In genomic region chr2:36965196-36965595, GRCh38 we compare ENCODE assay signal across 8 cellular contexts. TPM values are rescaled to one million over a fixed set of nuclear protein-coding genes. Genes with fewer than 3 reads are reported as not detected.
DNase-seq lines count a peak whose midpoint lies in the region; ATAC-seq and TF ChIP-seq lines count a peak whose summit lies in the region.

No MANE protein-coding gene starts in this region.

- no peak overlapping the region for H4K91ac ChIP-seq in IMR-90 (ENCODE audit: insufficient read depth, low read depth, low read length)

- intact Hi-C loops in IMR-90 (cut with micrococcal nuclease), result loop anchor here (1.0 kb wide), 1 partner anchor 75 kb away; no protein-coding TSS in a partner anchor

- H3K4me1 Mint-ChIP-seq in chondrocyte (ENCODE audit: low read depth), result peaks cover 39% of the 10 kb centered on the region

- H2AFZ ChIP-seq in IMR-90 (replicated peaks; ENCODE audit: low read length, poor library complexity), result no peak overlapping the region

- H3K36me3 ChIP-seq in IMR-90 (ENCODE audit: control insufficient read depth, insufficient read depth, low read length) (no peaks in the 10 kb centered on the region), muscle layer of duodenum (ENCODE audit: control insufficient read depth in 1 of 2, insufficient read depth in 2 of 2, low read length in 2 of 2) (no peaks in the 10 kb centered on the region)

- CTCF ChIA-PET in AG04450 (lab: Charles Lee), result no interaction called here
- CTCF ChIA-PET in IMR-90 (lab: Yijun Ruan, JAX), result no interaction called here
- CTCF ChIA-PET in GM10248 (lab: Yijun Ruan, JAX), result no interaction called here

- H3K4ac ChIP-seq in IMR-90 (ENCODE audit: low read depth, low read length), result no peak overlapping the region

- H2AK9ac ChIP-seq in IMR-90 (replicated peaks; ENCODE audit: low read depth, low read length, poor library complexity), result no peak overlapping the region

- peaks cover 17% of the 10 kb centered on the region for H4K20me1 ChIP-seq in IMR-90 (ENCODE audit: insufficient read depth, low read length)

- no peak overlapping the region for H3K18ac ChIP-seq in IMR-90 (ENCODE audit: low read depth, low read length)

- TF ChIP-seq POLR2A in IMR-90 (IDR thresholded peaks at IDR 0.05; ENCODE audit: low read depth, low read length), result no peak

- no peaks in the 10 kb centered on the region; the same call in 1 of the 2 replicates for H3K9me1 ChIP-seq in IMR-90 (ENCODE audit: insufficient read depth, low read length)

- H3K23ac ChIP-seq in IMR-90 (ENCODE audit: low read depth, low read length), result peak overlapping the region; percentile 82; the same call in 1 of the 2 replicates

- in situ Hi-C loops in IMR-90 (cut with MboI; ENCODE audit: low sequenced_read_pairs), result no loop called here

- DNase-seq in AG04450 (ENCODE audit: low read depth, low spot score), result no peak
- peak; percentile 21 for DNase-seq in IMR-90
- DNase-seq in chondrocyte (ENCODE audit: low spot score), result no peak
- no peak for DNase-seq in GM10248 (ENCODE audit: extremely low spot score)
- DNase-seq in stimulated activated CD4-positive, alpha-beta T cell treated with anti-CD3 and anti-CD28 coated beads, Interleukin-4, amount 100 ng/mL, for 1 hour, result no peak

- dilution Hi-C loops in IMR-90 (cut with HindIII; ENCODE audit: low sequenced_read_pairs, unreplicated experiment), result no loop called here

- peak overlapping the region; percentile 81; the same call in 1 of the 2 replicates for H3K14ac ChIP-seq in IMR-90 (replicated peaks; ENCODE audit: low read depth, low read length)

- POLR2A ChIA-PET in AG04450 (lab: Yijun Ruan, JAX) (no interaction called here), IMR-90 (lab: Charles Lee; ENCODE audit: unreplicated experiment) (no interaction called here), GM10248 (lab: Yijun Ruan, JAX) (no interaction called here)

- no peaks in the 10 kb centered on the region for H3K9me3 Mint-ChIP-seq in chondrocyte (ENCODE audit: low read depth)

- no peak overlapping the region for H4K8ac ChIP-seq in IMR-90 (ENCODE audit: low read depth in 2 of 2, low read length in 2 of 2)

- H3K9me3 ChIP-seq in AG04450 (ENCODE audit: control insufficient read depth, insufficient read depth, low read length) (no peaks in the 10 kb centered on the region), IMR-90 (ENCODE audit: control insufficient read depth, insufficient read depth, low read length) (no peaks in the 10 kb centered on the region), muscle layer of duodenum (ENCODE audit: control insufficient read depth in 1 of 2, low read length in 2 of 2) (no peaks in the 10 kb centered on the region)

- peak overlapping the region; percentile 98 for H3K4me3 Mint-ChIP-seq in chondrocyte (ENCODE audit: unreplicated experiment)

- no peaks in the 10 kb centered on the region for H3K36me3 Mint-ChIP-seq in chondrocyte (ENCODE audit: low read depth)

- H3K9ac ChIP-seq in IMR-90 (ENCODE audit: low read depth, low read length), result peak overlapping the region; percentile 62

- H2BK20ac ChIP-seq in IMR-90 (ENCODE audit: low read depth, low read length), result no peak overlapping the region

- no peak overlapping the region for H4K5ac ChIP-seq in IMR-90 (ENCODE audit: low read depth, low read length)

- H3K4me3 ChIP-seq in AG04450 (ENCODE audit: low read depth, low read length) (peak overlapping the region; percentile 91), IMR-90 (ENCODE audit: insufficient read depth, low read depth, low read length) (peak overlapping the region; percentile 74), muscle layer of duodenum (ENCODE audit: low read depth in 1 of 2, low read length in 2 of 2) (peak overlapping the region; percentile 92 to 94)

- no peak overlapping the region for H2BK120ac ChIP-seq in IMR-90 (ENCODE audit: low read depth, low read length)

- H3K27ac ChIP-seq in AG04450 (ENCODE audit: low read depth, low read length) (no peak overlapping the region), IMR-90 (ENCODE audit: insufficient read depth, low read length) (no peak overlapping the region), muscle layer of duodenum (ENCODE audit: low read length) (no peak overlapping the region)

- H2BK15ac ChIP-seq in IMR-90 (ENCODE audit: low read depth, low read length), result no peak overlapping the region

- peak overlapping the region; percentile 71 for H3K4me2 ChIP-seq in IMR-90 (ENCODE audit: low read depth, low read length)

- no peak overlapping the region for H2BK5ac ChIP-seq in IMR-90 (ENCODE audit: low read depth, low read length, poor library complexity, severe bottlenecking)

- BruUV-seq in IMR-90 (replicated peaks; lab: Mats Ljungman, UMichigan), result no TSS peak

- peaks cover 17 to 52% of the 10 kb centered on the region in 2 experiments for H3K79me1 ChIP-seq in IMR-90 (ENCODE audit: low read depth in 1 of 2, low read length in 2 of 2)

- H3K27ac Mint-ChIP-seq in chondrocyte (ENCODE audit: unreplicated experiment), result peak overlapping the region; percentile 94

- H2AK5ac ChIP-seq in IMR-90 (ENCODE audit: low read depth, low read length), result no peak overlapping the region

- peak overlapping the region; percentile 18; the same call in 1 of the 2 replicates for H3K56ac ChIP-seq in IMR-90 (ENCODE audit: extremely low read depth, insufficient read depth, low read length)

- H3K4me1 ChIP-seq in IMR-90 (ENCODE audit: control insufficient read depth, insufficient read depth, low read length), result peaks cover 5% of the 10 kb centered on the region; the same call in 1 of the 2 replicates
- H3K4me1 ChIP-seq in muscle layer of duodenum (ENCODE audit: control insufficient read depth in 1 of 2, insufficient read depth in 2 of 2, low read length in 2 of 2), result peaks cover 0 to 14% of the 10 kb centered on the region in 2 donors

- no peak for TF ChIP-seq RAD21 in IMR-90 (IDR thresholded peaks at IDR 0.05; ENCODE audit: low read length)

- TF ChIP-seq CTCF in AG04450 (IDR thresholded peaks at IDR 0.05; ENCODE audit: low read depth, low read length) (no peak), IMR-90 (conservative IDR thresholded peaks at IDR 0.05; ENCODE audit: low read depth, low read length) (no peak), chondrocyte (IDR thresholded peaks at IDR 0.05) (no peak), GM10248 (IDR thresholded peaks at IDR 0.05; ENCODE audit: control extremely low read depth, extremely low read depth, low read depth, missing control alignments) (no peak)

- WGBS in IMR-90 (ENCODE audit: extremely low coverage in 2 of 2, insufficient read length in 1 of 2), 2 experiments, result no CpG with 5 or more reads among the region's 2 CpGs

- no peaks in the 10 kb centered on the region for H3K27me3 Mint-ChIP-seq in chondrocyte (ENCODE audit: low read depth)

- H3K27me3 ChIP-seq in AG04450 (ENCODE audit: control insufficient read depth, insufficient read depth, low read length) (no peaks in the 10 kb centered on the region), IMR-90 (ENCODE audit: control insufficient read depth, insufficient read depth, low read length) (no peaks in the 10 kb centered on the region), muscle layer of duodenum (ENCODE audit: low read depth, low read length) (no peaks in the 10 kb centered on the region)

- ATAC-seq in IMR-90 (ENCODE audit: low read depth) (no peak), HG02642 (IDR thresholded peaks at IDR 0.05; ENCODE audit: poor library complexity, unreplicated experiment) (no peak), GM18511 (IDR thresholded peaks at IDR 0.05; ENCODE audit: unreplicated experiment) (no peak)

TF ChIP-seq in IMR-90, 13 proteins besides CTCF, POLR2A, EP300 and RAD21:
- TF ChIP-seq MAZ (IDR thresholded peaks at IDR 0.05; ENCODE audit: borderline replicate concordance, low read depth, low read length) (no peak), CEBPB (IDR thresholded peaks at IDR 0.05; ENCODE audit: low read depth, low read length) (no peak), SMC3 (IDR thresholded peaks at IDR 0.05; ENCODE audit: low read depth, low read length) (no peak), USF2 (IDR thresholded peaks at IDR 0.05; ENCODE audit: low read depth, low read length) (no peak), RFX5 (IDR thresholded peaks at IDR 0.05; ENCODE audit: low read depth, low read length) (no peak), FOS (IDR thresholded peaks at IDR 0.05; ENCODE audit: low read depth, low read length) (no peak), RCOR1 (IDR thresholded peaks at IDR 0.05; ENCODE audit: insufficient replicate concordance, low read length) (no peak), NFE2L2 (IDR thresholded peaks at IDR 0.05; ENCODE audit: low read depth, low read length) (no peak), BHLHE40 (IDR thresholded peaks at IDR 0.05; ENCODE audit: low read depth, low read length) (no peak), MAFK (IDR thresholded peaks at IDR 0.05; ENCODE audit: low read depth, low read length) (no peak), CHD1 (IDR thresholded peaks at IDR 0.05; ENCODE audit: low read depth, low read length) (no peak), MXI1 (IDR thresholded peaks at IDR 0.05; ENCODE audit: borderline replicate concordance, low read depth, low read length) (no peak)
- TF ChIP-seq, protein P1, sequence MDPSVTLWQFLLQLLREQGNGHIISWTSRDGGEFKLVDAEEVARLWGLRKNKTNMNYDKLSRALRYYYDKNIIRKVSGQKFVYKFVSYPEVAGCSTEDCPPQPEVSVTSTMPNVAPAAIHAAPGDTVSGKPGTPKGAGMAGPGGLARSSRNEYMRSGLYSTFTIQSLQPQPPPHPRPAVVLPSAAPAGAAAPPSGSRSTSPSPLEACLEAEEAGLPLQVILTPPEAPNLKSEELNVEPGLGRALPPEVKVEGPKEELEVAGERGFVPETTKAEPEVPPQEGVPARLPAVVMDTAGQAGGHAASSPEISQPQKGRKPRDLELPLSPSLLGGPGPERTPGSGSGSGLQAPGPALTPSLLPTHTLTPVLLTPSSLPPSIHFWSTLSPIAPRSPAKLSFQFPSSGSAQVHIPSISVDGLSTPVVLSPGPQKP (IDR thresholded peaks at IDR 0.05; ENCODE audit: borderline replicate concordance, low read depth, low read length), result no peak

RNA-seq across cellular contexts. Expression of gene STRN, which starts 1.1 kb away (rescaled TPM):
- 15.5 and 20.0 TPM in 2 replicates for polyA plus RNA-seq in AG04450 (2011; rRNA removed)
- polyA minus RNA-seq in AG04450 (2011; rRNA and poly(A)+ RNA removed), result 21.2 and 34.7 TPM in 2 replicates
- total RNA-seq in IMR-90 (2012; rRNA removed), result 16.4 and 23.3 TPM in 2 replicates
- polyA plus RNA-seq in IMR-90 (2012; rRNA removed), result 4.9 and 5.1 TPM in 2 replicates
- polyA plus RNA-seq in IMR-90 (2012; cell fraction: cytosol; rRNA removed), result 0.81 and 1.5 TPM in 2 replicates
- 1.1 and 8.6 TPM in 2 replicates for polyA plus RNA-seq in IMR-90 (2012; cell fraction: nucleus; rRNA removed; ENCODE audit: low replicate concordance)
- total RNA-seq in chondrocyte, result 22.7 to 27.5 TPM (median 25.3 TPM) in 3 replicates
